In genomic region chr17:78958556-78959191, GRCh38 we compare ENCODE assay signal across 1 cellular context.
TF ChIP-seq lines count a peak whose summit lies in the region.

No MANE protein-coding gene starts in this region.

TF ChIP-seq in IMR-90, 13 proteins besides CTCF, POLR2A, EP300 and RAD21 (continued from another document):
- TF ChIP-seq SMC3 (IDR thresholded peaks at IDR 0.05; ENCODE audit: low read depth, low read length) (no peak), NFE2L2 (IDR thresholded peaks at IDR 0.05; ENCODE audit: low read depth, low read length) (no peak), CHD1 (IDR thresholded peaks at IDR 0.05; ENCODE audit: low read depth, low read length) (no peak), RFX5 (IDR thresholded peaks at IDR 0.05; ENCODE audit: low read depth, low read length) (no peak), MAZ (IDR thresholded peaks at IDR 0.05; ENCODE audit: borderline replicate concordance, low read depth, low read length) (no peak), RCOR1 (IDR thresholded peaks at IDR 0.05; ENCODE audit: insufficient replicate concordance, low read length) (no peak), ELK1 (IDR thresholded peaks at IDR 0.05; ENCODE audit: borderline replicate concordance, low read depth, low read length) (no peak), BHLHE40 (IDR thresholded peaks at IDR 0.05; ENCODE audit: low read depth, low read length) (no peak), USF2 (IDR thresholded peaks at IDR 0.05; ENCODE audit: low read depth, low read length) (no peak), MXI1 (IDR thresholded peaks at IDR 0.05; ENCODE audit: borderline replicate concordance, low read depth, low read length) (no peak)
